19 cellular contexts compared by ENCODE assay signal in genomic region chr5:75484605-75485004, GRCh38.
"Had no signal": no experiment of that assay in that cellular context is flagged by ENCODE, and none has a peak within 500 bp of the region (broad histone marks: within the 10 kb centered on the region; RNA-seq: fewer than 3 reads in every experiment).

No MANE protein-coding gene starts in this region.

- H3K4me3 ChIP-seq: MG63, SJSA1, SK-N-MC had no signal

- H3K27ac ChIP-seq: SJSA1, SK-N-MC had no signal

- H3K4me1 ChIP-seq: SJSA1 had no signal

- H3K27me3 ChIP-seq: MG63, SJSA1 had no signal

- DNase-seq: KBM-7, MG63, NCI-H1092 treated with DMSO at 0.1 percent for 48 hours, NCI-H1436, NCI-H187, NCI-H2029, NCI-H2081 treated with DMSO at 0.1 percent for 48 hours, NCI-H2171, NCI-H226, NCI-H446, NCI-H510A, NCI-H524 treated with DMSO at 0.1 percent for 48 hours, NCI-H69, NCI-H774, Right ventricle myocardium superior, RPMI8226, SIG-M5 had no signal
